ENCODE assay signal across 22 cellular contexts in genomic region chr7:355568-355967, GRCh38.
"Had no signal": no experiment of that assay in that cellular context is flagged by ENCODE, and none has a peak within 500 bp of the region (broad histone marks: within the 10 kb centered on the region; RNA-seq: fewer than 3 reads in every experiment).

No MANE protein-coding gene starts in this region.

- H3K4me3 Mint-ChIP-seq: T-cell had no signal

- H3K4me2 ChIP-seq: SK-N-SH had no signal

- FAIRE-seq: RCC 7860 had no signal

- H3K27me3 Mint-ChIP-seq: T-cell had no signal

- H3K36me3 ChIP-seq: MG63 had no signal

- H3K9me3 ChIP-seq: MG63, SK-N-SH had no signal

- H3K9me3 Mint-ChIP-seq: T-cell had no signal

- DNase-seq: Karpas-422, KG1, MG63, NCI-H1092, NCI-H1105 treated with DMSO at 0.1 percent for 48 hours, NCI-H1417 treated with DMSO at 0.1 percent for 48 hours, NCI-H146, NCI-H187, NCI-H2029, NCI-H2081 treated with DMSO at 0.1 percent for 48 hours, NCI-H2171, NCI-H446, NCI-H510A, NCI-H524 treated with DMSO at 0.1 percent for 48 hours, NCI-H69, NCI-H774, RPMI8226, SHP77, SK-N-SH, SW 1271, T-cell had no signal

- H3K27ac Mint-ChIP-seq: T-cell had no signal

- ATAC-seq: T-cell had no signal

- H3K4me3 ChIP-seq: MG63 had no signal

- H3K9ac ChIP-seq: SK-N-SH had no signal

- H3K36me3 Mint-ChIP-seq: T-cell had no signal
